8 cellular contexts compared by ENCODE assay signal in the genomic region with DNA sequence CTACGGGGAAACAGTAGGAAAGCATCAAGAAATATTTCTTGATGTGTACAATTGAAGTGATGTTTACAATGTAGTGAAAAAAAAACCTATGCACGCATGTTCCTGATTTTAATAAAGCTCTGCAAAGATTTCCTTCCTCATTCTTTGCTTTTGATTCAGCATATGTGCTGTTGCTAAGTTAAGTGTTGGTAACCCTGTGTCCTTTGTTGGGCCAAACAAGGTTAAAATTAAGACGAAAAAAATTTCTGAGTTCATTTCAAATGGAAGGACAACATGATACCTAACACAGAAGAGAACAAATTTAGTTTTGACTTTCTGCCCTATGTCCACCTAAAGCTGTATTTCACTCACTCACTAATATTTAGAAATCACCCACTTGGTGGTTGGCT.
DNase-seq lines count a peak whose midpoint lies in the region; ATAC-seq and TF ChIP-seq lines count a peak whose summit lies in the region.

No MANE protein-coding gene starts in this region.

- POLR2A ChIA-PET in CD8-positive, alpha-beta memory T cell (lab: Charles Lee) = interaction anchor here (0.6 to 9.4 kb wide), 15 partner anchors 10 to 484 kb away, joined by 3 to 279 read pairs (median 6); no protein-coding TSS in a partner anchor
- POLR2A ChIA-PET in naive thymus-derived CD8-positive, alpha-beta T cell (lab: Charles Lee) = interaction anchor here (0.7 to 5.3 kb wide), 16 partner anchors 11 to 496 kb away, joined by 3 to 312 read pairs (median 11); partner anchors contain the start of genes PPP2R5C and ZNF839

- WGBS in body of pancreas, 2 donors = 43 to 67% methylated on average over 3 of the region's 3 CpGs

- ATAC-seq in HG03571 (IDR thresholded peaks at IDR 0.05; ENCODE audit: unreplicated experiment) = peak; percentile 7
- ATAC-seq in body of pancreas = no peak
- no peak for ATAC-seq in naive thymus-derived CD8-positive, alpha-beta T cell
- ATAC-seq in HG02623 (IDR thresholded peaks at IDR 0.05; ENCODE audit: unreplicated experiment) = no peak
- no peak for ATAC-seq in GM21576 (IDR thresholded peaks at IDR 0.05; ENCODE audit: unreplicated experiment)

- TF ChIP-seq CTCF in body of pancreas (IDR thresholded peaks at IDR 0.05) = no peak

- peaks cover 0 to 2% (median 0%) of the 10 kb centered on the region in 5 donors for H3K9me3 Mint-ChIP-seq in CD8-positive, alpha-beta memory T cell
- H3K9me3 Mint-ChIP-seq in naive thymus-derived CD8-positive, alpha-beta T cell = no peaks in the 10 kb centered on the region

- H3K27me3 ChIP-seq in CD8-positive, alpha-beta memory T cell (ENCODE audit: insufficient read depth, low read length, poor library complexity, severe bottlenecking) = no peaks in the 10 kb centered on the region
- H3K27me3 ChIP-seq in body of pancreas (no peaks in the 10 kb centered on the region), SJCRH30 (no peaks in the 10 kb centered on the region)

- H3K4me1 ChIP-seq in CD8-positive, alpha-beta memory T cell (ENCODE audit: insufficient read depth, low read length) = peaks cover 80% of the 10 kb centered on the region
- peaks cover 29% of the 10 kb centered on the region for H3K4me1 ChIP-seq in body of pancreas
- peaks cover 13% of the 10 kb centered on the region for H3K4me1 ChIP-seq in SJCRH30

- H3K36me3 Mint-ChIP-seq in CD8-positive, alpha-beta memory T cell = peaks cover 29 to 83% (median 32%) of the 10 kb centered on the region in 3 donors
- peaks cover 4 to 44% (median 14%) of the 10 kb centered on the region in 3 donors for H3K36me3 Mint-ChIP-seq in naive thymus-derived CD8-positive, alpha-beta T cell

- CTCF ChIA-PET in CD8-positive, alpha-beta memory T cell (lab: Charles Lee) = interaction anchor here (1.1 to 5.6 kb wide), 10 partner anchors 9 to 137 kb away, joined by 3 to 95 read pairs (median 4); no protein-coding TSS in a partner anchor

- H3K27me3 Mint-ChIP-seq in CD8-positive, alpha-beta memory T cell = peaks cover 0 to 14% of the 10 kb centered on the region in 2 donors
- no peaks in the 10 kb centered on the region for H3K27me3 Mint-ChIP-seq in naive thymus-derived CD8-positive, alpha-beta T cell

- peak overlapping the region; percentile 95 to 99 (median 98) for H3K27ac Mint-ChIP-seq in CD8-positive, alpha-beta memory T cell
- peak overlapping the region; percentile 96 to 100 (median 100) for H3K27ac Mint-ChIP-seq in naive thymus-derived CD8-positive, alpha-beta T cell

- DNase-seq in CD8-positive, alpha-beta memory T cell = peak in 1 of 5 donors; percentile 42
- DNase-seq in body of pancreas = no peak
- DNase-seq in naive thymus-derived CD8-positive, alpha-beta T cell = peak in 2 of 10 donors; percentile 53 to 55
- no peak for DNase-seq in stimulated activated CD4-positive, alpha-beta T cell treated with anti-CD3 and anti-CD28 coated beads, Interleukin-2, amount 100 ng/mL, for 48 hours
- DNase-seq in SJCRH30 = no peak

- no peak for TF ChIP-seq POLR2A in body of pancreas (IDR thresholded peaks at IDR 0.05)

- peaks cover 24% of the 10 kb centered on the region for H3K36me3 ChIP-seq in CD8-positive, alpha-beta memory T cell (ENCODE audit: insufficient read depth, low read length)
- H3K36me3 ChIP-seq in body of pancreas (replicated peaks in 1 of 2; ENCODE audit: insufficient read depth in 1 of 2, low read depth in 2 of 2) (no peaks in the 10 kb centered on the region), SJCRH30 (peaks cover 27% of the 10 kb centered on the region)

- no peaks in the 10 kb centered on the region for H3K9me3 ChIP-seq in CD8-positive, alpha-beta memory T cell (ENCODE audit: low read length)
- H3K9me3 ChIP-seq in body of pancreas (no peaks in the 10 kb centered on the region), SJCRH30 (replicated peaks) (0 out of 2 replicates have a peak, but pooled peaks cover 4% of the 10 kb centered on the region)

- peak overlapping the region; percentile 96 for H3K27ac ChIP-seq in CD8-positive, alpha-beta memory T cell (ENCODE audit: low read depth, low read length)
- H3K27ac ChIP-seq in body of pancreas (peak overlapping the region; percentile 57 to 83 (median 64)), SJCRH30 (no peak overlapping the region)

- H3K4me3 ChIP-seq in CD8-positive, alpha-beta memory T cell (ENCODE audit: low read length) = peak overlapping the region; percentile 87
- no peak overlapping the region for H3K4me3 ChIP-seq in body of pancreas
- no peak overlapping the region for H3K4me3 ChIP-seq in SJCRH30

- intact Hi-C loops in body of pancreas (cut with DNase I) = no loop called here

- H3K4me3 Mint-ChIP-seq in CD8-positive, alpha-beta memory T cell = peak overlapping the region; percentile 90 to 94 (median 93)
- peak overlapping the region; percentile 84 to 97 (median 92) for H3K4me3 Mint-ChIP-seq in naive thymus-derived CD8-positive, alpha-beta T cell

- peaks cover 79 to 89% (median 80%) of the 10 kb centered on the region in 3 donors for H3K4me1 Mint-ChIP-seq in CD8-positive, alpha-beta memory T cell
- H3K4me1 Mint-ChIP-seq in naive thymus-derived CD8-positive, alpha-beta T cell = peaks cover 47 to 92% (median 88%) of the 10 kb centered on the region in 4 donors
